ENCODE assay signal across 10 cellular contexts in genomic region chr10:93383562-93383981, GRCh38.
A peak's percentile ranks its signal among the peaks of the same experiment; 100 is the strongest.
DNase-seq lines count a peak whose midpoint lies in the region; ATAC-seq and TF ChIP-seq lines count a peak whose summit lies in the region.
"Had no signal": no experiment of that assay in that cellular context is flagged by ENCODE, and none has a peak within 500 bp of the region (broad histone marks: within the 10 kb centered on the region; RNA-seq: fewer than 3 reads in every experiment).

No MANE protein-coding gene starts in this region.

- no peak overlapping the region for H3K4me3 ChIP-seq in foreskin fibroblast (ENCODE audit: low read depth in 1 of 2, low read length in 2 of 2)

- H3K4me3 Mint-ChIP-seq in CD4-positive, alpha-beta T cell: no peak overlapping the region
- H3K4me3 Mint-ChIP-seq: activated naive CD8-positive, alpha-beta T cell had no signal

- intact Hi-C loops in CD4-positive, alpha-beta T cell (cut with DNase I, micrococcal nuclease): no loop called here

- H3K27me3 ChIP-seq in CD4-positive, alpha-beta T cell (ENCODE audit: control insufficient read depth, insufficient read depth, low read length): no peaks in the 10 kb centered on the region

- H3K9me3 ChIP-seq in CD4-positive, alpha-beta T cell (ENCODE audit: control insufficient read depth, low read length): no peaks in the 10 kb centered on the region

- POLR2A ChIA-PET in CD4-positive, alpha-beta T cell (lab: Charles Lee): no interaction called here
- POLR2A ChIA-PET in GM10248 (lab: Yijun Ruan, JAX): no interaction called here

- no peaks in the 10 kb centered on the region for H3K27me3 Mint-ChIP-seq in CD4-positive, alpha-beta T cell
- H3K27me3 Mint-ChIP-seq: activated naive CD8-positive, alpha-beta T cell had no signal

- ATAC-seq in CD4-positive, alpha-beta T cell (ENCODE audit: poor library complexity): no peak
- no peak for ATAC-seq in GM18907 (IDR thresholded peaks at IDR 0.05; ENCODE audit: unreplicated experiment)
- ATAC-seq: sciatic nerve had no signal

- CTCF ChIA-PET in CD4-positive, alpha-beta T cell (lab: Charles Lee): no interaction called here
- CTCF ChIA-PET in GM10248 (lab: Yijun Ruan, JAX): interaction anchor here (0.9 to 2.8 kb wide), 3 partner anchors 8 to 99 kb away, joined by 3 to 18 read pairs (median 3); partner anchors contain the start of gene MYOF

- no peak overlapping the region for H3K27ac ChIP-seq in CD4-positive, alpha-beta T cell (ENCODE audit: low read depth, low read length)

- no peaks in the 10 kb centered on the region for H3K36me3 Mint-ChIP-seq in CD4-positive, alpha-beta T cell (ENCODE audit: low read depth)

- peaks cover 29% of the 10 kb centered on the region for H3K4me1 Mint-ChIP-seq in CD4-positive, alpha-beta T cell (ENCODE audit: low read depth)

- no peaks in the 10 kb centered on the region for H3K9me3 Mint-ChIP-seq in CD4-positive, alpha-beta T cell

- H3K27ac Mint-ChIP-seq in CD4-positive, alpha-beta T cell: no peak overlapping the region
- H3K27ac Mint-ChIP-seq: activated naive CD8-positive, alpha-beta T cell had no signal

- no peak for TF ChIP-seq CTCF in foreskin fibroblast (IDR thresholded peaks at IDR 0.05; ENCODE audit: low read depth, low read length)
- TF ChIP-seq CTCF in CD4-positive, alpha-beta T cell (IDR thresholded peaks at IDR 0.05): no peak
- TF ChIP-seq CTCF in GM10248 (IDR thresholded peaks at IDR 0.05; ENCODE audit: control extremely low read depth, extremely low read depth, low read depth, missing control alignments): no peak

- peak; percentile 97 for DNase-seq in GM04503 (ENCODE audit: low read depth)
- DNase-seq in SW480 (ENCODE audit: low spot score): peak; percentile 70
- DNase-seq in foreskin fibroblast: peak; percentile 77 to 83
- DNase-seq in smooth muscle cell of the brain vasculature (ENCODE audit: low read depth, low spot score): peak; percentile 46
- no peak for DNase-seq in CD4-positive, alpha-beta T cell
- no peak for DNase-seq in GM10248 (ENCODE audit: extremely low spot score)
- DNase-seq in activated naive CD4-positive, alpha-beta T cell treated with anti-CD3 and anti-CD28 coated beads, Interleukin-2, amount 50 U/mL, for 16 hours: no peak

Comparison
In these comparisons a context has a peak if more than half of its experiments do, and no peak if none do; other contexts are left out.
1. DNase-seq: peak in GM04503 (single experiment), SW480 (single experiment), foreskin fibroblast (2 of 2) and smooth muscle cell of the brain vasculature (single experiment); none in CD4-positive, alpha-beta T cell (0 of 10), GM10248 (single experiment) and activated naive CD4-positive, alpha-beta T cell treated with anti-CD3 and anti-CD28 coated beads, Interleukin-2, amount 50 U/mL, for 16 hours (single experiment).